In genomic region chr15:53305101-53305500, GRCh38 we compare ENCODE assay signal across 35 cellular contexts.
"Had no signal": no experiment of that assay in that cellular context is flagged by ENCODE, and none has a peak within 500 bp of the region (broad histone marks: within the 10 kb centered on the region; RNA-seq: fewer than 3 reads in every experiment).

No MANE protein-coding gene starts in this region.

- H3K9me3 ChIP-seq: adrenal gland, ascending aorta, body of pancreas, breast epithelium had no signal

- H3K36me3 ChIP-seq: adrenal gland, ascending aorta, brain microvascular endothelial cell, breast epithelium, cardiac muscle cell had no signal

- H3K27ac ChIP-seq: adrenal gland, ascending aorta, body of pancreas, brain microvascular endothelial cell, breast epithelium, cardiac muscle cell had no signal

- FAIRE-seq: astrocyte, bronchial epithelial cell had no signal

- H3K27me3 ChIP-seq: adrenal gland, ascending aorta, body of pancreas, brain microvascular endothelial cell, breast epithelium, cardiac muscle cell had no signal

- H3K4me3 ChIP-seq: adrenal gland, ascending aorta, body of pancreas, breast epithelium, cardiac muscle cell had no signal

- ATAC-seq: activated naive CD4-positive, alpha-beta T cell treated with anti-CD3 and anti-CD28 coated beads, Interleukin-2, amount 50 U/mL, for 72 hours; activated naive CD8-positive, alpha-beta T cell treated with anti-CD3 and anti-CD28 coated beads, Interleukin-2, amount 50 U/mL, for 24 hours; activated T-cell treated with anti-CD3 and anti-CD28 coated beads, Interleukin-2, amount 50 U/mL, for 4 hours; activated T-cell treated with anti-CD3 and anti-CD28 coated beads, Interleukin-2, amount 50 U/mL, for 72 hours; activated T-helper 17 cell treated with anti-CD3 and anti-CD28 coated beads, Interleukin-2, amount 50 U/mL, for 72 hours; body of pancreas had no signal

- DNase-seq: activated effector memory CD4-positive, alpha-beta T cell treated with anti-CD3 and anti-CD28 coated beads, Interleukin-2, amount 50 U/mL, for 16 hours; activated effector memory CD4-positive, alpha-beta T cell treated with Interleukin-2 at 50 U/mL for 16 hours; activated gamma-delta T cell; activated gamma-delta T cell treated with Interleukin-2 at 50 U/mL for 16 hours; activated naive CD4-positive, alpha-beta T cell; activated naive CD4-positive, alpha-beta T cell treated with anti-CD3 and anti-CD28 coated beads for 36 hours; activated naive CD4-positive, alpha-beta T cell treated with anti-CD3 and anti-CD28 coated beads, Interleukin-2, amount 10 ng/mL, durations not matched to agents 7 days and 5 days; activated naive CD4-positive, alpha-beta T cell treated with anti-CD3 and anti-CD28 coated beads, Interleukin-2, amount 50 U/mL, for 16 hours; activated naive CD4-positive, alpha-beta T cell treated with Interleukin-2 at 50 U/mL for 16 hours; activated naive CD8-positive, alpha-beta T cell treated with anti-CD3 and anti-CD28 coated beads for 36 hours; activated naive CD8-positive, alpha-beta T cell treated with anti-CD3 and anti-CD28 coated beads, Interleukin-2, amount 10 ng/mL, durations not matched to agents 7 days and 5 days; activated naive CD8-positive, alpha-beta T cell treated with anti-CD3 and anti-CD28 coated beads, Interleukin-2, amount 50 U/mL, for 24 hours; activated T-cell treated with anti-CD3 and anti-CD28 coated beads for 4 hours; activated T-cell treated with anti-CD3 and anti-CD28 coated beads, Interleukin-2, amount 50 U/mL, for 1 hour; activated T-cell treated with anti-CD3 and anti-CD28 coated beads, Interleukin-2, amount 50 U/mL, for 24 hours; activated T-cell treated with anti-CD3 and anti-CD28 coated beads, Interleukin-2, amount 50 U/mL, for 4 hours; activated T-cell treated with anti-CD3 and anti-CD28 coated beads, Interleukin-2, amount 50 U/mL, for 48 hours; activated T-cell treated with anti-CD3 and anti-CD28 coated beads, Interleukin-2, amount 50 U/mL, for 72 hours; adrenal gland; amniotic stem cell; amygdala; anterior cingulate cortex; aorta; body of pancreas; brain microvascular endothelial cell; caudate nucleus; central memory CD4-positive, alpha-beta T cell; cerebellar nuclear complex had no signal

- H3K4me1 ChIP-seq: adrenal gland, ascending aorta, body of pancreas, breast epithelium had no signal
